Comparison of ENCODE assay signal across 8 cellular contexts in genomic region chr5:132473019-132473531, GRCh38. TPM values are rescaled to one million over a fixed set of nuclear protein-coding genes. Genes with fewer than 3 reads are reported as not detected.
DNase-seq lines count a peak whose midpoint lies in the region; ATAC-seq and TF ChIP-seq lines count a peak whose summit lies in the region.

No MANE protein-coding gene starts in this region.

- H4K91ac ChIP-seq in H9 (ENCODE audit: insufficient read length, low read depth, low read length) = no peak overlapping the region

- no peaks in the 10 kb centered on the region for H3K9me3 ChIP-seq in DOHH2 (ENCODE audit: control insufficient read depth, insufficient read depth, low read length)
- H3K9me3 ChIP-seq in RWPE2 (ENCODE audit: severe bottlenecking) = no peaks in the 10 kb centered on the region
- H3K9me3 ChIP-seq in tibial nerve = no peaks in the 10 kb centered on the region
- H3K9me3 ChIP-seq in neural progenitor cell (ENCODE audit: low read depth) = no peaks in the 10 kb centered on the region
- no peaks in the 10 kb centered on the region for H3K9me3 ChIP-seq in H9 (ENCODE audit: control insufficient read depth, low read depth, low read length)

- DNase-seq in RWPE2 (ENCODE audit: low spot score) (peak; percentile 39), chondrocyte (ENCODE audit: low spot score) (peak; percentile 52), tibial nerve (ENCODE audit: low spot score in 2 of 2) (no peak), NOMO-1 treated with DMSO at 0.1 percent for 48 hours (lab: John Stamatoyannopoulos, UW; ENCODE audit: unreplicated experiment) (no peak), neural progenitor cell (ENCODE audit: low spot score) (no peak), H9 (no peak)

- H3K9me3 Mint-ChIP-seq in chondrocyte (ENCODE audit: low read depth) = peaks cover 7% of the 10 kb centered on the region
- peaks cover 4% of the 10 kb centered on the region for H3K9me3 Mint-ChIP-seq in neural progenitor cell
- peaks cover 5 to 11% of the 10 kb centered on the region in 2 experiments for H3K9me3 Mint-ChIP-seq in H9

- peaks cover 34% of the 10 kb centered on the region for H3K4me1 Mint-ChIP-seq in chondrocyte (ENCODE audit: low read depth)
- peaks cover 11% of the 10 kb centered on the region for H3K4me1 Mint-ChIP-seq in neural progenitor cell
- H3K4me1 Mint-ChIP-seq in H9 = peaks cover 19 to 20% of the 10 kb centered on the region in 2 experiments

- no peak overlapping the region for H3K23ac ChIP-seq in H9 (ENCODE audit: insufficient read length, low read depth, low read length)

- TF ChIP-seq CTCF in DOHH2 (IDR thresholded peaks at IDR 0.05; ENCODE audit: low read depth, low read length, poor library complexity, severe bottlenecking) = no peak
- TF ChIP-seq CTCF in RWPE2 (IDR thresholded peaks at IDR 0.05; ENCODE audit: poor library complexity, severe bottlenecking) = no peak
- no peak for TF ChIP-seq CTCF in chondrocyte (IDR thresholded peaks at IDR 0.05)
- no peak for TF ChIP-seq CTCF in tibial nerve (IDR thresholded peaks at IDR 0.05)
- TF ChIP-seq CTCF in neural progenitor cell (IDR thresholded peaks at IDR 0.05) = no peak
- TF ChIP-seq CTCF in H9 (conservative IDR thresholded peaks at IDR 0.05) = no peak

- 91 to 93% methylated on average over 8 of the region's 8 CpGs for WGBS in tibial nerve, 2 donors
- WGBS in H9 (ENCODE audit: extremely low coverage, insufficient read length, low lambda C conversion rate) = no CpG with 5 or more reads among the region's 8 CpGs

- no peak overlapping the region for H3K18ac ChIP-seq in H9 (ENCODE audit: insufficient read length, low read depth, low read length)

- TF ChIP-seq POLR2A in tibial nerve (IDR thresholded peaks at IDR 0.05) = no peak

- H2BK5ac ChIP-seq in H9 (ENCODE audit: insufficient read length, low read length) = no peak overlapping the region

- H3K27me3 Mint-ChIP-seq in chondrocyte (ENCODE audit: low read depth) = no peaks in the 10 kb centered on the region
- peaks cover 7% of the 10 kb centered on the region for H3K27me3 Mint-ChIP-seq in neural progenitor cell (ENCODE audit: insufficient read depth, low read depth)
- no peaks in the 10 kb centered on the region for H3K27me3 Mint-ChIP-seq in H9 (ENCODE audit: low read depth)

- H3K36me3 Mint-ChIP-seq in chondrocyte (ENCODE audit: low read depth) (peaks cover 3% of the 10 kb centered on the region), neural progenitor cell (no peaks in the 10 kb centered on the region), H9 (ENCODE audit: insufficient read depth in 1 of 3, low read depth in 3 of 3) (peaks cover 0 to 7% (median 1%) of the 10 kb centered on the region in 3 experiments; a peak in 4 of 7 replicates)

- no peak for TF ChIP-seq EP300 in tibial nerve (IDR thresholded peaks at IDR 0.05)

- H2AK5ac ChIP-seq in H9 (ENCODE audit: insufficient read length, low read length) = no peak overlapping the region

- H3K27ac Mint-ChIP-seq in chondrocyte (ENCODE audit: unreplicated experiment) (no peak overlapping the region), neural progenitor cell (no peak overlapping the region), H9 (no peak overlapping the region)

- no peak overlapping the region for H3T11ph ChIP-seq in H9 (ENCODE audit: low read length)

- H3K9ac ChIP-seq in neural progenitor cell (no peak overlapping the region), H9 (ENCODE audit: extremely low read depth, insufficient read length, low read length) (no peak overlapping the region)

- H2BK15ac ChIP-seq in H9 (ENCODE audit: low read depth, low read length) = no peak overlapping the region

- no peak overlapping the region for H3K56ac ChIP-seq in H9 (ENCODE audit: insufficient read length, low read depth, low read length)

- H3K14ac ChIP-seq in H9 (ENCODE audit: insufficient read depth, low read length) = no peak overlapping the region

- H3K36me3 ChIP-seq in DOHH2 (ENCODE audit: control insufficient read depth, low read length) (no peaks in the 10 kb centered on the region), RWPE2 (ENCODE audit: low read depth) (no peaks in the 10 kb centered on the region), tibial nerve (peaks cover 0 to 13% (median 0%) of the 10 kb centered on the region in 3 donors), neural progenitor cell (no peaks in the 10 kb centered on the region)

- H3K4me2 ChIP-seq in DOHH2 (ENCODE audit: low read length) (peak overlapping the region; percentile 46), neural progenitor cell (no peak overlapping the region), H9 (ENCODE audit: insufficient read depth, insufficient read length, low read length) (no peak overlapping the region)

- no peak overlapping the region for H3K4ac ChIP-seq in H9 (ENCODE audit: low read depth, low read length)

- no peak overlapping the region for H3K27ac ChIP-seq in DOHH2 (ENCODE audit: low read depth, low read length)
- H3K27ac ChIP-seq in RWPE2 (ENCODE audit: poor library complexity, severe bottlenecking) = no peak overlapping the region
- peak overlapping the region in 3 of 4 donors; percentile 4 to 55 (median 34) for H3K27ac ChIP-seq in tibial nerve
- H3K27ac ChIP-seq in neural progenitor cell = no peak overlapping the region
- no peak overlapping the region for H3K27ac ChIP-seq in H9 (ENCODE audit: insufficient read length, low read depth, low read length)

- H4K8ac ChIP-seq in H9 (replicated peaks; ENCODE audit: insufficient read length, low read depth, low read length) = no peak overlapping the region

- no peak overlapping the region for H4K5ac ChIP-seq in H9 (ENCODE audit: insufficient read length, low read depth, low read length)

- H2BK20ac ChIP-seq in H9 (ENCODE audit: low read depth, low read length, poor library complexity, severe bottlenecking) = no peak overlapping the region

- H3K79me2 ChIP-seq in DOHH2 (ENCODE audit: control insufficient read depth, low read length) (no peaks in the 10 kb centered on the region), neural progenitor cell (ENCODE audit: low read depth) (no peaks in the 10 kb centered on the region), H9 (ENCODE audit: insufficient read depth, low read length) (no peaks in the 10 kb centered on the region)

- peaks cover 7% of the 10 kb centered on the region for H3K4me1 ChIP-seq in DOHH2 (ENCODE audit: control insufficient read depth, low read length)
- H3K4me1 ChIP-seq in RWPE2 (ENCODE audit: insufficient read depth, poor library complexity, severe bottlenecking) = peaks cover 7% of the 10 kb centered on the region
- H3K4me1 ChIP-seq in tibial nerve = peaks cover 0 to 54% (median 40%) of the 10 kb centered on the region in 4 donors
- no peaks in the 10 kb centered on the region for H3K4me1 ChIP-seq in neural progenitor cell
- H3K4me1 ChIP-seq in H9 (ENCODE audit: insufficient read depth, low read length) = peaks cover 2% of the 10 kb centered on the region; the same call in 1 of the 2 replicates

- ATAC-seq in GM21737 (IDR thresholded peaks at IDR 0.05; ENCODE audit: unreplicated experiment) = peak; percentile 70
- ATAC-seq in RWPE2 (ENCODE audit: low read depth) = no peak

- H2AFZ ChIP-seq in neural progenitor cell (replicated peaks) (no peak overlapping the region), H9 (ENCODE audit: low read length) (no peak overlapping the region)

- H3K4me3 Mint-ChIP-seq in chondrocyte (ENCODE audit: unreplicated experiment) (no peak overlapping the region), neural progenitor cell (no peak overlapping the region), H9 (no peak overlapping the region)

- H3K4me3 ChIP-seq in DOHH2 (ENCODE audit: low read length) (no peak overlapping the region), RWPE2 (ENCODE audit: severe bottlenecking) (no peak overlapping the region), tibial nerve (no peak overlapping the region), neural progenitor cell (no peak overlapping the region)

- no peaks in the 10 kb centered on the region for H3K79me1 ChIP-seq in H9 (ENCODE audit: insufficient read depth, low read depth, low read length, poor library complexity, severe bottlenecking)

- H2BK12ac ChIP-seq in H9 (ENCODE audit: insufficient read length, low read depth, low read length) = no peak overlapping the region

- H4K20me1 ChIP-seq in DOHH2 (ENCODE audit: control insufficient read depth, insufficient read depth, low read depth, low read length) (no peaks in the 10 kb centered on the region), neural progenitor cell (ENCODE audit: low read depth) (no peaks in the 10 kb centered on the region), H9 (ENCODE audit: control insufficient read depth, insufficient read depth, insufficient read length) (no peaks in the 10 kb centered on the region)

- H3K23me2 ChIP-seq in H9 (ENCODE audit: insufficient read length, low read depth, low read length, poor library complexity, severe bottlenecking) = no peaks in the 10 kb centered on the region

- peaks cover 4% of the 10 kb centered on the region; the same call in 1 of the 2 replicates for H3K27me3 ChIP-seq in DOHH2 (ENCODE audit: control insufficient read depth, low read length)
- no peaks in the 10 kb centered on the region for H3K27me3 ChIP-seq in RWPE2 (ENCODE audit: insufficient read depth, poor library complexity, severe bottlenecking)
- H3K27me3 ChIP-seq in tibial nerve = no peaks in the 10 kb centered on the region
- no peaks in the 10 kb centered on the region for H3K27me3 ChIP-seq in neural progenitor cell
- H3K27me3 ChIP-seq in H9 (ENCODE audit: insufficient read depth, low read length) = no peaks in the 10 kb centered on the region

- no peaks in the 10 kb centered on the region for H3K9me2 ChIP-seq in DOHH2 (replicated peaks; ENCODE audit: control insufficient read depth, low read length)

- no peak overlapping the region for H2BK120ac ChIP-seq in H9 (ENCODE audit: low read depth, low read length, poor library complexity, severe bottlenecking)

- H3F3A ChIP-seq in DOHH2 (ENCODE audit: control insufficient read depth, insufficient read depth) = no peaks in the 10 kb centered on the region; the same call in 1 of the 2 replicates
- peaks cover 4% of the 10 kb centered on the region for H3F3A ChIP-seq in neural progenitor cell (ENCODE audit: low read depth)

RNA-seq across cellular contexts. Expression of gene IRF1, which starts 17.5 kb away (rescaled TPM):
- total RNA-seq in chondrocyte (10.8 to 17.8 TPM (median 16.3 TPM) in 3 replicates), tibial nerve (10 to 100 TPM; 15.1 to 36.9 (median 28.4) TPM), neural progenitor cell (ENCODE audit: low replicate concordance) (3.7 and 7.1 TPM in 2 replicates), H9 (2021) (7.2 and 8.7 TPM in 2 replicates)

Comparison
In these comparisons a context has a peak if more than half of its experiments do, and no peak if none do; other contexts are left out.
1. H3K27ac ChIP-seq: peak in tibial nerve (3 of 4); none in DOHH2 (single experiment), RWPE2 (single experiment), neural progenitor cell (single experiment) and H9 (single experiment).
2. DNase-seq: peak in RWPE2 (single experiment) and chondrocyte (single experiment); none in tibial nerve (0 of 2), NOMO-1 treated with DMSO at 0.1 percent for 48 hours (single experiment), neural progenitor cell (single experiment) and H9 (single experiment).